8 cellular contexts compared by ENCODE assay signal in genomic region chr5:81749186-81749561, GRCh38. TPM values are rescaled to one million over a fixed set of nuclear protein-coding genes. Genes with fewer than 3 reads are reported as not detected.
DNase-seq lines count a peak whose midpoint lies in the region; ATAC-seq and TF ChIP-seq lines count a peak whose summit lies in the region.

No MANE protein-coding gene starts in this region.

- H3K27me3 Mint-ChIP-seq in CD8-positive, alpha-beta T cell (ENCODE audit: low read depth), result no peaks in the 10 kb centered on the region

- no peaks in the 10 kb centered on the region for H3K9me3 ChIP-seq in CD8-positive, alpha-beta T cell (ENCODE audit: low read length)
- H3K9me3 ChIP-seq in MM.1S (replicated peaks; ENCODE audit: insufficient read depth, low read length), result no peaks in the 10 kb centered on the region
- H3K9me3 ChIP-seq in ectodermal cell (ENCODE audit: control insufficient read depth, low read length), result no peaks in the 10 kb centered on the region
- H3K9me3 ChIP-seq in neutrophil, result no peaks in the 10 kb centered on the region

- no peak overlapping the region; the same call in 1 of the 2 replicates for H2AFZ ChIP-seq in MM.1S (ENCODE audit: low read length)

- H3K27ac ChIP-seq in CD8-positive, alpha-beta T cell (ENCODE audit: low read depth, low read length), result peak overlapping the region; percentile 47
- H3K27ac ChIP-seq in MM.1S (ENCODE audit: low read length), result peak overlapping the region; percentile 68
- H3K27ac ChIP-seq in ectodermal cell (ENCODE audit: insufficient read depth, low read depth, low read length, poor library complexity, severe bottlenecking), result no peak overlapping the region
- H3K27ac ChIP-seq in neutrophil, result no peak overlapping the region

- peaks cover 9% of the 10 kb centered on the region for H3K36me3 Mint-ChIP-seq in CD8-positive, alpha-beta T cell

- H3K4me1 Mint-ChIP-seq in CD8-positive, alpha-beta T cell (ENCODE audit: low read depth), result peaks cover 39% of the 10 kb centered on the region

- CTCF ChIA-PET in CD8-positive, alpha-beta T cell (lab: Charles Lee), result interaction anchor here (0.7 to 3.0 kb wide), 2 partner anchors 90 to 103 kb away, joined by 3 to 20 read pairs; no protein-coding TSS in a partner anchor

- peak overlapping the region; percentile 97 for H3K4me3 Mint-ChIP-seq in CD8-positive, alpha-beta T cell

- H3K4me2 ChIP-seq in MM.1S (ENCODE audit: low read depth, low read length), result peak overlapping the region; percentile 83

- WGBS in ectodermal cell, 2 experiments, result 45 to 46% methylated on average over 7 of the region's 7 CpGs

- H3K9me2 ChIP-seq in MM.1S (replicated peaks; ENCODE audit: insufficient read depth, low read length), result no peaks in the 10 kb centered on the region

- intact Hi-C loops in CD8-positive, alpha-beta T cell (cut with DNase I, micrococcal nuclease), result loop anchor here (5.0 kb wide), 2 partner anchors 242 to 1097 kb away; partner anchors contain the start of genes DHFR (in 1 of the 2) and MSH3 (in 1 of the 2)

- peaks cover 13% of the 10 kb centered on the region for H4K20me1 ChIP-seq in MM.1S (ENCODE audit: insufficient read depth, low read length)

- POLR2A ChIA-PET in CD8-positive, alpha-beta T cell (lab: Charles Lee), result interaction anchor here (0.5 to 5.1 kb wide), 5 partner anchors 9 to 189 kb away, joined by 3 to 142 read pairs (median 4); no protein-coding TSS in a partner anchor

- H3K27ac Mint-ChIP-seq in CD8-positive, alpha-beta T cell, result peak overlapping the region; percentile 93

- peak overlapping the region; percentile 68 for H3K9ac ChIP-seq in MM.1S (ENCODE audit: low read length)

- DNase-seq in CD8-positive, alpha-beta T cell, result peak in 1 of 7 experiments; percentile 18
- peak; percentile 47 for DNase-seq in MM.1S
- no peak for DNase-seq in SW480 (ENCODE audit: low spot score)
- no peak for DNase-seq in NCI-H2081 treated with DMSO at 0.1 percent for 48 hours (lab: John Stamatoyannopoulos, UW)
- DNase-seq in DMS153 treated with DMSO at 0.1 percent for 48 hours (lab: John Stamatoyannopoulos, UW; ENCODE audit: unreplicated experiment), result no peak

- no peaks in the 10 kb centered on the region for H3K27me3 ChIP-seq in CD8-positive, alpha-beta T cell (ENCODE audit: insufficient read depth, low read length)
- H3K27me3 ChIP-seq in MM.1S (replicated peaks; ENCODE audit: insufficient read depth, low read length), result no peaks in the 10 kb centered on the region
- H3K27me3 ChIP-seq in ectodermal cell (ENCODE audit: control insufficient read depth, insufficient read depth, low read length, poor library complexity, severe bottlenecking), result no peaks in the 10 kb centered on the region
- H3K27me3 ChIP-seq in neutrophil, result peaks cover 30% of the 10 kb centered on the region

- no peaks in the 10 kb centered on the region for H3K9me3 Mint-ChIP-seq in CD8-positive, alpha-beta T cell

- peaks cover 17% of the 10 kb centered on the region for H3K4me1 ChIP-seq in CD8-positive, alpha-beta T cell (ENCODE audit: insufficient read depth, low read length)
- H3K4me1 ChIP-seq in MM.1S (ENCODE audit: low read length) (peaks cover 26% of the 10 kb centered on the region), ectodermal cell (ENCODE audit: control insufficient read depth, insufficient read depth, low read length) (peaks cover 38% of the 10 kb centered on the region), neutrophil (ENCODE audit: control insufficient read depth in 1 of 2, insufficient read depth in 1 of 2, low read depth in 1 of 2, low read length in 1 of 2) (peaks cover 14 to 16% of the 10 kb centered on the region in 2 experiments)

- H3F3A ChIP-seq in MM.1S (ENCODE audit: insufficient read depth, low read length), result peaks cover 9% of the 10 kb centered on the region

- H3K79me2 ChIP-seq in MM.1S (ENCODE audit: low read length), result peaks cover 62% of the 10 kb centered on the region

- no peak for TF ChIP-seq CTCF in CD8-positive, alpha-beta T cell (IDR thresholded peaks at IDR 0.05)
- no peak for TF ChIP-seq CTCF in MM.1S (IDR thresholded peaks at IDR 0.05; ENCODE audit: low read length)
- no peak for TF ChIP-seq CTCF in neutrophil (IDR thresholded peaks at IDR 0.05)

- H3K4me3 ChIP-seq in CD8-positive, alpha-beta T cell (ENCODE audit: low read depth, low read length), result peak overlapping the region; percentile 55
- peak overlapping the region; percentile 62 for H3K4me3 ChIP-seq in MM.1S (ENCODE audit: low read length)
- peak overlapping the region; percentile 74 for H3K4me3 ChIP-seq in ectodermal cell (ENCODE audit: insufficient read depth, low read depth, low read length)
- H3K4me3 ChIP-seq in neutrophil (ENCODE audit: low read depth in 1 of 2, low read length in 1 of 2), result peak overlapping the region; percentile 43 to 66

- no peaks in the 10 kb centered on the region for H3K36me3 ChIP-seq in CD8-positive, alpha-beta T cell (ENCODE audit: insufficient read depth, low read length)
- H3K36me3 ChIP-seq in MM.1S (replicated peaks; ENCODE audit: insufficient read depth, low read length) (no peaks in the 10 kb centered on the region), ectodermal cell (ENCODE audit: control insufficient read depth, insufficient read depth, low read length) (no peaks in the 10 kb centered on the region), neutrophil (no peaks in the 10 kb centered on the region)

- no peak for ATAC-seq in CD8-positive, alpha-beta T cell
- ATAC-seq in GM18870 (IDR thresholded peaks at IDR 0.05; ENCODE audit: unreplicated experiment), result no peak

RNA-seq across cellular contexts. Expression of gene SSBP2, which starts 1.7 kb away (rescaled TPM):
- total RNA-seq in CD8-positive, alpha-beta T cell, result 10 to 100 TPM; 21.7 to 22.5 TPM
- polyA plus RNA-seq in ectodermal cell (2013, experiment 1 of 4), result 126 TPM
- polyA plus RNA-seq in ectodermal cell (2013, experiment 2 of 4), result 106 TPM
- 112 TPM for polyA plus RNA-seq in ectodermal cell (2013, experiment 3 of 4)
- 137 TPM for polyA plus RNA-seq in ectodermal cell (2013, experiment 4 of 4)

Comparison
In these comparisons a context has a peak if more than half of its experiments do, and no peak if none do; other contexts are left out.
1. H3K27ac ChIP-seq: peak in CD8-positive, alpha-beta T cell (single experiment) and MM.1S (single experiment); none in ectodermal cell (single experiment) and neutrophil (single experiment).
2. Peak in every context shown above with its lines, with median percentiles within 50 percentile points of each other: H3K4me3 ChIP-seq.